In the genomic region with DNA sequence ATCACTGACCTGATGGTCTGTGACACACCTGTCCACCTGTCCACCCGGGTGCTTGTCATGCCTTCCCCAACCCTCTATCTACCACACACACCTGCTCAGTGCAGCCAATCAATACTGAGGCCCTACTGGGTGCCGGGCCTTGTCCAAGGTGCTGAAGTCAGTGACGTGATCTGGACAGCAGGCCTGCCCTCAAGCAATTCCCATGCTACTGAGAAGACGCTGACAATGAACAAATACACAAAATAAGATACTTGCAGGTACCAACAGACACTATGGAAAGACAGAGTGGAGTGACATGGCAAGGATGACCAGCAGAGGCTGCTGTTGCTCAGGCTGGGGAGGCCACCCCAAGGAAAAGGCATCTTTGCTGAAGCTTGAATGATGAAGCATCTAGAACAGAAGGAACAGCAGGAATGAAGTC, we compare ENCODE assay signal across 9 cellular contexts. TPM values are rescaled to one million over a fixed set of nuclear protein-coding genes. Genes with fewer than 3 reads are reported as not detected.
DNase-seq lines count a peak whose midpoint lies in the region; ATAC-seq and TF ChIP-seq lines count a peak whose summit lies in the region.
"Had no signal": no experiment of that assay in that cellular context is flagged by ENCODE, and none has a peak within 500 bp of the region (broad histone marks: within the 10 kb centered on the region; RNA-seq: fewer than 3 reads in every experiment).

No MANE protein-coding gene starts in this region.

- TF ChIP-seq CTCF in endodermal cell (conservative IDR thresholded peaks at IDR 0.05): peak; percentile 81

- H3K4me3 ChIP-seq in endodermal cell (ENCODE audit: low read length): no peak overlapping the region

- peaks cover 6% of the 10 kb centered on the region for H3K9me3 ChIP-seq in endodermal cell (ENCODE audit: control insufficient read depth, low read length)

- no peaks in the 10 kb centered on the region for H3K9me3 Mint-ChIP-seq in activated CD4-positive, alpha-beta T cell treated with anti-CD3 and anti-CD28 coated beads for 36 hours (ENCODE audit: low read depth)
- H3K9me3 Mint-ChIP-seq in endodermal cell: peaks cover 20% of the 10 kb centered on the region
- H3K9me3 Mint-ChIP-seq: activated naive CD4-positive, alpha-beta T cell treated with anti-CD3 and anti-CD28 coated beads, Interleukin-2, amount 50 U/mL, for 24 hours had no signal

- no peaks in the 10 kb centered on the region for H3K4me1 Mint-ChIP-seq in activated CD4-positive, alpha-beta T cell treated with anti-CD3 and anti-CD28 coated beads for 36 hours
- H3K4me1 Mint-ChIP-seq in endodermal cell: no peaks in the 10 kb centered on the region
- H3K4me1 Mint-ChIP-seq: activated naive CD4-positive, alpha-beta T cell treated with anti-CD3 and anti-CD28 coated beads, Interleukin-2, amount 50 U/mL, for 24 hours had no signal

- WGBS in endodermal cell (ENCODE audit: insufficient coverage in 1 of 2, insufficient read length in 1 of 2), 2 experiments: 67 to 92% methylated on average over 1 to 4 of the region's 4 CpGs

- H3K4me1 ChIP-seq in endodermal cell (ENCODE audit: control insufficient read depth, insufficient read depth, low read length): no peaks in the 10 kb centered on the region

- no peak overlapping the region for H3K9ac ChIP-seq in endodermal cell (ENCODE audit: extremely low read depth, low read length, poor library complexity, severe bottlenecking)

- POLR2A ChIA-PET in activated CD4-positive, alpha-beta T cell treated with anti-CD3 and anti-CD28 coated beads for 36 hours (lab: Charles Lee): no interaction called here

- no peaks in the 10 kb centered on the region for H3K36me3 Mint-ChIP-seq in activated CD4-positive, alpha-beta T cell treated with anti-CD3 and anti-CD28 coated beads for 36 hours (ENCODE audit: low read depth)
- H3K36me3 Mint-ChIP-seq in endodermal cell (ENCODE audit: low read depth): peaks cover 34% of the 10 kb centered on the region

- no peak overlapping the region for H3K27ac ChIP-seq in endodermal cell (ENCODE audit: low read depth, low read length)

- no peak overlapping the region for H3K27ac Mint-ChIP-seq in activated CD4-positive, alpha-beta T cell treated with anti-CD3 and anti-CD28 coated beads for 36 hours
- H3K27ac Mint-ChIP-seq in endodermal cell: no peak overlapping the region
- H3K27ac Mint-ChIP-seq: activated naive CD4-positive, alpha-beta T cell treated with anti-CD3 and anti-CD28 coated beads, Interleukin-2, amount 50 U/mL, for 24 hours had no signal

- no peaks in the 10 kb centered on the region for H3K27me3 Mint-ChIP-seq in activated CD4-positive, alpha-beta T cell treated with anti-CD3 and anti-CD28 coated beads for 36 hours
- H3K27me3 Mint-ChIP-seq in endodermal cell (ENCODE audit: insufficient read depth): no peaks in the 10 kb centered on the region
- H3K27me3 Mint-ChIP-seq: activated naive CD4-positive, alpha-beta T cell treated with anti-CD3 and anti-CD28 coated beads, Interleukin-2, amount 50 U/mL, for 24 hours had no signal

- no peak for ATAC-seq in activated CD4-positive, alpha-beta T cell treated with anti-CD3 and anti-CD28 coated beads for 36 hours
- ATAC-seq in GM18861 (IDR thresholded peaks at IDR 0.05; ENCODE audit: unreplicated experiment): no peak

- H3K27me3 ChIP-seq in endodermal cell (ENCODE audit: control insufficient read depth, insufficient read depth, low read length, poor library complexity, severe bottlenecking): no peaks in the 10 kb centered on the region

- peaks cover 5% of the 10 kb centered on the region for H3K36me3 ChIP-seq in endodermal cell (ENCODE audit: control insufficient read depth, insufficient read depth, low read length)

- CTCF ChIA-PET in activated CD4-positive, alpha-beta T cell treated with anti-CD3 and anti-CD28 coated beads for 36 hours (lab: Charles Lee): no interaction called here

- intact Hi-C loops in activated CD4-positive, alpha-beta T cell treated with anti-CD3 and anti-CD28 coated beads for 36 hours (cut with DNase I, micrococcal nuclease): no loop called here
- intact Hi-C loops in posterior cingulate gyrus (cut with DNase I): loop anchor here (1.0 kb wide), 1 partner anchor 42 kb away; no protein-coding TSS in a partner anchor

- peak; percentile 19 for DNase-seq in activated CD4-positive, alpha-beta T cell treated with anti-CD3 and anti-CD28 coated beads for 36 hours
- no peak for DNase-seq in activated CD4-positive, alpha-beta T cell treated with anti-CD3 and anti-CD28 coated beads, Interleukin-2, amount 50 U/mL, for 1 hour
- peak; percentile 27 for DNase-seq in NCI-H226
- DNase-seq in endodermal cell: peak; percentile 78
- DNase-seq in posterior cingulate gyrus: peak in 7 of 10 donors; percentile 36 to 92 (median 56)
- DNase-seq in putamen (ENCODE audit: low spot score): no peak
- no peak for DNase-seq in stimulated activated CD8-positive, alpha-beta memory T cell treated with anti-CD3 and anti-CD28 coated beads, Interleukin-4, amount 100 ng/mL, for 48 hours

- H3K4me3 Mint-ChIP-seq in activated CD4-positive, alpha-beta T cell treated with anti-CD3 and anti-CD28 coated beads for 36 hours: no peak overlapping the region
- no peak overlapping the region for H3K4me3 Mint-ChIP-seq in endodermal cell
- H3K4me3 Mint-ChIP-seq: activated naive CD4-positive, alpha-beta T cell treated with anti-CD3 and anti-CD28 coated beads, Interleukin-2, amount 50 U/mL, for 24 hours had no signal

RNA-seq across cellular contexts. Expression of a gene that starts 21.2 kb away (rescaled TPM):
- total RNA-seq in activated CD4-positive, alpha-beta T cell treated with anti-CD3 and anti-CD28 coated beads for 36 hours: 1 to 10 TPM; 1.8 to 3.1 TPM
- total RNA-seq in endodermal cell: 10 to 100 TPM; 33.5 to 45.9 TPM
- polyA plus RNA-seq in endodermal cell (2013, experiment 1 of 2): 16.2 TPM
- 8.3 TPM for polyA plus RNA-seq in endodermal cell (2013, experiment 2 of 2)

RNA-seq across cellular contexts. Expression of a gene that starts 29.8 kb away (rescaled TPM):
- total RNA-seq in activated CD4-positive, alpha-beta T cell treated with anti-CD3 and anti-CD28 coated beads for 36 hours: not detected
- not detected for total RNA-seq in endodermal cell
- not detected for polyA plus RNA-seq in endodermal cell (2013, experiment 1 of 2)
- not detected for polyA plus RNA-seq in endodermal cell (2013, experiment 2 of 2)

RNA-seq across cellular contexts. Expression of a gene that starts 56.4 kb away (rescaled TPM):
- total RNA-seq in activated CD4-positive, alpha-beta T cell treated with anti-CD3 and anti-CD28 coated beads for 36 hours: 10 to 100 TPM; 16.8 to 18.7 TPM
- under 1 TPM in 1 of 2 donors, not detected in 1; 0.58 TPM for total RNA-seq in endodermal cell
- polyA plus RNA-seq in endodermal cell (2013, experiment 1 of 2): not detected
- polyA plus RNA-seq in endodermal cell (2013, experiment 2 of 2): not detected

Comparison
In these comparisons a context has a peak if more than half of its experiments do, and no peak if none do; other contexts are left out.
1. DNase-seq: peak in activated CD4-positive, alpha-beta T cell treated with anti-CD3 and anti-CD28 coated beads for 36 hours (single experiment), NCI-H226 (single experiment), endodermal cell (single experiment) and posterior cingulate gyrus (7 of 10); none in activated CD4-positive, alpha-beta T cell treated with anti-CD3 and anti-CD28 coated beads, Interleukin-2, amount 50 U/mL, for 1 hour (single experiment), putamen (single experiment) and stimulated activated CD8-positive, alpha-beta memory T cell treated with anti-CD3 and anti-CD28 coated beads, Interleukin-4, amount 100 ng/mL, for 48 hours (single experiment).
2. RNA of a gene that starts 21.2 kb away (total RNA-seq): 33.5 to 45.9 TPM in endodermal cell; 1.8 to 3.1 TPM in activated CD4-positive, alpha-beta T cell treated with anti-CD3 and anti-CD28 coated beads for 36 hours; every median in the first group is over 4 times any median in the second.
3. RNA of a gene that starts 56.4 kb away (total RNA-seq): 16.8 to 18.7 TPM in activated CD4-positive, alpha-beta T cell treated with anti-CD3 and anti-CD28 coated beads for 36 hours; 0.58 TPM in endodermal cell; every median in the first group is over 10 times any median in the second.